8 cellular contexts compared by ENCODE assay signal in genomic region chr1:25232027-25232865, GRCh38. TPM values are rescaled to one million over a fixed set of nuclear protein-coding genes. Genes with fewer than 3 reads are reported as not detected.
A peak's percentile ranks its signal among the peaks of the same experiment; 100 is the strongest.
DNase-seq lines count a peak whose midpoint lies in the region; ATAC-seq, FAIRE-seq and TF ChIP-seq lines count a peak whose summit lies in the region.

Gene SYF2 (minus strand): TSS chr1:25232502. CDS start chr1:25232467, 35 bp downstream.

- in situ Hi-C loops in GM13976 (cut with MboI; ENCODE audit: low sequenced_read_pairs, unreplicated experiment), result no loop called here

- no peak for TF ChIP-seq CTCF in GM13976 (IDR thresholded peaks at IDR 0.05; ENCODE audit: borderline replicate concordance, control extremely low read depth, extremely low read depth, insufficient read depth, missing control alignments)
- no peak for TF ChIP-seq CTCF in right atrium auricular region (IDR thresholded peaks at IDR 0.05)
- TF ChIP-seq CTCF in psoas muscle (IDR thresholded peaks at IDR 0.05), result no peak

- no peak within 1 kb of the TSS for H3K27ac Mint-ChIP-seq in T-helper 17 cell

- H3K9me3 ChIP-seq in T-helper 17 cell (ENCODE audit: control insufficient read depth, low read length, poor library complexity, severe bottlenecking) (no peaks in the 10 kb centered on the region), right atrium auricular region (no peaks in the 10 kb centered on the region), psoas muscle (no peaks in the 10 kb centered on the region)

- H3K4me1 Mint-ChIP-seq in T-helper 17 cell, result peaks cover 27% of the 10 kb centered on the region

- DNase-seq in GM13976 (ENCODE audit: low spot score), result peak; percentile 97
- peak; percentile 91 for DNase-seq in NCI-H1694 treated with DMSO at 0.1 percent for 48 hours (lab: John Stamatoyannopoulos, UW)
- peak; percentile 72 to 79 (median 74) for DNase-seq in T-helper 17 cell
- DNase-seq in right atrium auricular region (ENCODE audit: low spot score), result peak; percentile 95
- DNase-seq in psoas muscle, result peak; percentile 95 to 96
- peak; percentile 95 for DNase-seq in urothelium cell line (ENCODE audit: low spot score)

- H3K4me3 ChIP-seq in right atrium auricular region (peak within 1 kb of the TSS; percentile 93 to 96), psoas muscle (peak within 1 kb of the TSS; percentile 90)

- H3K4me3 Mint-ChIP-seq in T-helper 17 cell, result no peak within 1 kb of the TSS

- H3K4me1 ChIP-seq in right atrium auricular region (peaks cover 0 to 32% of the 10 kb centered on the region in 2 donors), psoas muscle (peaks cover 39% of the 10 kb centered on the region)

- H3K27ac ChIP-seq in angular gyrus (ENCODE audit: low read depth, low read length), result peak within 1 kb of the TSS; percentile 97
- peak within 1 kb of the TSS; percentile 85 to 96 for H3K27ac ChIP-seq in right atrium auricular region
- peak within 1 kb of the TSS; percentile 95 for H3K27ac ChIP-seq in psoas muscle

- intact Hi-C loops in psoas muscle (cut with DNase I), result loop anchor here in 1 of 2 donors (5.0 kb wide), 1 partner anchor 590 kb away; the partner anchor contains the start of gene SRRM1

- H3K36me3 Mint-ChIP-seq in T-helper 17 cell (ENCODE audit: low read depth), result peaks cover 4% of the 10 kb centered on the region

- WGBS in psoas muscle, 3 donors, result 0 to 1% (median 1%) methylated on average over 53 to 54 of the region's 54 CpGs

- no peak for FAIRE-seq in urothelium cell line (lab: Jason Lieb, UNC)

- peaks cover 35% of the 10 kb centered on the region for H3K36me3 ChIP-seq in right atrium auricular region
- peaks cover 13 to 41% of the 10 kb centered on the region in 2 donors for H3K36me3 ChIP-seq in psoas muscle (ENCODE audit: insufficient read depth in 1 of 2, low read depth in 1 of 2)

- no peaks in the 10 kb centered on the region for H3K27me3 Mint-ChIP-seq in T-helper 17 cell

- ATAC-seq in HG02885 (IDR thresholded peaks at IDR 0.05; ENCODE audit: poor library complexity, unreplicated experiment) (peak; percentile 78), T-helper 17 cell (peak; percentile 90), psoas muscle (peak; percentile 85 to 90 (median 88))

- no peaks in the 10 kb centered on the region for H3K27me3 ChIP-seq in right atrium auricular region
- no peaks in the 10 kb centered on the region for H3K27me3 ChIP-seq in psoas muscle (ENCODE audit: insufficient read depth in 3 of 3, low read length in 2 of 3)

RNA-seq across cellular contexts. Expression of gene SYF2, which starts in this region (rescaled TPM):
- total RNA-seq in T-helper 17 cell (10 to 100 TPM; 61.5 to 80.6 TPM), right atrium auricular region (10 to 100 TPM; 34.3 to 37.2 TPM), psoas muscle (10 to 100 TPM; 23.9 to 44.5 (median 30.0) TPM)
- 10 to 100 TPM; 48.5 to 92.9 (median 64.2) TPM for polyA plus RNA-seq in psoas muscle

Comparison
In these comparisons a context has a peak if more than half of its experiments do, and no peak if none do; other contexts are left out.
1. Peak in every context shown above with its lines: DNase-seq, ATAC-seq, H3K4me3 ChIP-seq and H3K27ac ChIP-seq.